In the genomic region with DNA sequence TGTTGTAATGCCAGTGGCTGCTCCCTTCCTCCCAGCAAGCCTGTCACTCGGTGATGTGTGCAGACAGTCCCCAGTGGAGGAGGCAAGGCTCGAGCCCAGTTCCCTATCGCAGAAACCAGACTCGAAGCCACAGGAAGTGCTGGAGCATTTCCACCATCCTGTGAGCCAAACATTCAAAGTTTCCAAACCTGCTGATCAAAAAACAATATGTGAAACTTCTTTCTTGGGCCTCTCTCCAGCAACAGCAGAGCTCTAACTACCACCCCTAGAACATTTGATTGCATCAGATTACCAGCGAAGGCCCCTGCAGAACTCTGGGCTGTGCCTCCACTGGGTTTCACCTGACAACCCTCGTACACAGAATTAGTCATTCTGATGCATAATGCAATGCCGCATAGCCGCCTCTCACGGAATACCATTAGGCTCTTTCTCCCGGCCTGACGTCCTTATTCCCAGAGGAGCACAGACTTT, we compare ENCODE assay signal across 8 cellular contexts.
DNase-seq lines count a peak whose midpoint lies in the region; ATAC-seq, FAIRE-seq and TF ChIP-seq lines count a peak whose summit lies in the region.

No MANE protein-coding gene starts in this region.

- H3K4me3 ChIP-seq in HUES6 (ENCODE audit: low read depth, low read length), result no peak overlapping the region

- H3K27ac ChIP-seq in HUES6 (ENCODE audit: low read depth, low read length), result peak overlapping the region; percentile 4

- no peak for TF ChIP-seq POLR2A in GM12891 (IDR thresholded peaks at IDR 0.05; ENCODE audit: low read depth, low read length)

- H3K9ac ChIP-seq in HUES6 (ENCODE audit: low read length), result no peak overlapping the region

- peaks cover 17% of the 10 kb centered on the region for H3K4me1 ChIP-seq in HUES6 (ENCODE audit: control insufficient read depth, insufficient read depth, low read length)

- peak; percentile 82 for FAIRE-seq in GM12891 (lab: Jason Lieb, UNC)

- no peak for ATAC-seq in GM21528 (IDR thresholded peaks at IDR 0.05; ENCODE audit: low FRiP score, unreplicated experiment)

- no peaks in the 10 kb centered on the region for H3K27me3 ChIP-seq in HUES6 (ENCODE audit: control insufficient read depth, insufficient read depth, low read length)

- no peak for DNase-seq in GM12891 (ENCODE audit: insufficient read length, low spot score)
- peak; percentile 47 for DNase-seq in activated T-cell treated with anti-CD3 and anti-CD28 coated beads, Interleukin-2, amount 50 U/mL, for 1 hour
- peak; percentile 40 for DNase-seq in fibroblast of the conjunctiva (ENCODE audit: low read depth)
- DNase-seq in pons (ENCODE audit: low spot score), result peak; percentile 76
- DNase-seq in NCI-H2171 treated with DMSO at 0.1 percent for 48 hours (lab: John Stamatoyannopoulos, UW), result no peak
- DNase-seq in NCI-H1092 (lab: John Stamatoyannopoulos, UW), result no peak

- no peaks in the 10 kb centered on the region for H3K36me3 ChIP-seq in HUES6 (ENCODE audit: control insufficient read depth, insufficient read depth, low read length)

- no peaks in the 10 kb centered on the region for H3K9me3 ChIP-seq in HUES6 (ENCODE audit: control insufficient read depth, insufficient read depth, low read depth, low read length)

TF ChIP-seq in GM12891, 5 proteins besides CTCF, POLR2A, EP300 and RAD21:
- no peak for TF ChIP-seq PAX5 (IDR thresholded peaks at IDR 0.05; ENCODE audit: insufficient read depth, low read length, severe bottlenecking)
- peak; percentile 32 for TF ChIP-seq SPI1 (IDR thresholded peaks at IDR 0.05; ENCODE audit: low read depth, low read length)
- TF ChIP-seq POLR2AphosphoS5 (IDR thresholded peaks at IDR 0.05; ENCODE audit: low read depth, low read length), result no peak
- no peak for TF ChIP-seq TAF1 (IDR thresholded peaks at IDR 0.05; ENCODE audit: low read depth, low read length)
- TF ChIP-seq POU2F2 (IDR thresholded peaks at IDR 0.05; ENCODE audit: low read depth, low read length), result peak; percentile 94
TF ChIP-seq in GM12891: peak in this region for 2.

Comparison
In these comparisons a context has a peak if more than half of its experiments do, and no peak if none do; other contexts are left out.
1. DNase-seq: peak in activated T-cell treated with anti-CD3 and anti-CD28 coated beads, Interleukin-2, amount 50 U/mL, for 1 hour (single experiment), fibroblast of the conjunctiva (single experiment) and pons (single experiment); none in GM12891 (single experiment), NCI-H2171 treated with DMSO at 0.1 percent for 48 hours (single experiment) and NCI-H1092 (single experiment).